In genomic region chr1:70247768-70248167, GRCh38 we compare ENCODE assay signal across 25 cellular contexts. TPM values are rescaled to one million over a fixed set of nuclear protein-coding genes. Genes with fewer than 3 reads are reported as not detected.
A peak's percentile ranks its signal among the peaks of the same experiment; 100 is the strongest.
DNase-seq lines count a peak whose midpoint lies in the region; ATAC-seq and TF ChIP-seq lines count a peak whose summit lies in the region.
"Had no signal": no experiment of that assay in that cellular context is flagged by ENCODE, and none has a peak within 500 bp of the region (broad histone marks: within the 10 kb centered on the region; RNA-seq: fewer than 3 reads in every experiment).

No MANE protein-coding gene starts in this region.

- ATAC-seq in activated CD4-positive, CD25-positive, alpha-beta regulatory T cell treated with anti-CD3 and anti-CD28 coated beads, Interleukin-2, amount 50 U/mL, for 24 hours: peak; percentile 95 to 96
- ATAC-seq in GM21390 (IDR thresholded peaks at IDR 0.05; ENCODE audit: unreplicated experiment): no peak
- ATAC-seq: mucosa of descending colon had no signal

- H3K4me3 Mint-ChIP-seq in activated CD4-positive, alpha-beta memory T cell treated with anti-CD3 and anti-CD28 coated beads, Interleukin-2, amount 10 ng/mL, durations not matched to agents 7 days and 5 days: no peak overlapping the region
- H3K4me3 Mint-ChIP-seq: immature natural killer cell had no signal

- H3K18ac ChIP-seq in mesenchymal stem cell (ENCODE audit: low read depth in 1 of 2, low read length in 2 of 2): no peak overlapping the region

- no peak overlapping the region for H3K14ac ChIP-seq in mesenchymal stem cell (ENCODE audit: low read length in 2 of 2)

- H3K27ac Mint-ChIP-seq in activated CD4-positive, alpha-beta memory T cell treated with anti-CD3 and anti-CD28 coated beads, Interleukin-2, amount 10 ng/mL, durations not matched to agents 7 days and 5 days: peak overlapping the region; percentile 78

- H3K36me3 ChIP-seq in HEK293 (ENCODE audit: control insufficient read depth in 2 of 2, insufficient read depth in 1 of 2, low read length in 2 of 2) (peaks cover 94 to 100% of the 10 kb centered on the region in 2 experiments), mesenchymal stem cell (ENCODE audit: control insufficient read depth in 1 of 2, insufficient read depth in 2 of 2, low read depth in 1 of 2, low read length in 2 of 2) (peaks cover 12 to 100% of the 10 kb centered on the region in 2 experiments)

- no peak overlapping the region for H2AK5ac ChIP-seq in mesenchymal stem cell (ENCODE audit: low read length, severe bottlenecking)

- H3K9me3 ChIP-seq in HEK293 (ENCODE audit: control insufficient read depth, insufficient read depth, low read depth, low read length) (no peaks in the 10 kb centered on the region), mesenchymal stem cell (ENCODE audit: control insufficient read depth, low read length) (no peaks in the 10 kb centered on the region)
- H3K9me3 ChIP-seq: HAP-1, mucosa of descending colon, upper lobe of left lung had no signal

- H4K91ac ChIP-seq in mesenchymal stem cell (ENCODE audit: low read length): no peak overlapping the region

- no peak overlapping the region for H3K4me2 ChIP-seq in mesenchymal stem cell (ENCODE audit: low read length, poor library complexity, severe bottlenecking)

- H3K27me3 ChIP-seq in mesenchymal stem cell (ENCODE audit: control insufficient read depth in 1 of 2, insufficient read depth in 1 of 2, low read length in 2 of 2): no peaks in the 10 kb centered on the region
- H3K27me3 ChIP-seq: upper lobe of left lung had no signal

- H3K4me1 ChIP-seq in HEK293 (ENCODE audit: control insufficient read depth, insufficient read depth, low read length) (no peaks in the 10 kb centered on the region), mesenchymal stem cell (ENCODE audit: control insufficient read depth, insufficient read depth, low read depth, low read length) (no peaks in the 10 kb centered on the region)
- H3K4me1 ChIP-seq: upper lobe of left lung had no signal

- no peak overlapping the region for H4K8ac ChIP-seq in mesenchymal stem cell (ENCODE audit: low read length)

- H2BK120ac ChIP-seq in mesenchymal stem cell (ENCODE audit: low read depth, low read length): no peak overlapping the region

- H3K27ac ChIP-seq in HEK293 (ENCODE audit: extremely low read depth, low read depth, low read length) (no peak overlapping the region), mesenchymal stem cell (ENCODE audit: low read length, poor library complexity, severe bottlenecking) (no peak overlapping the region)
- H3K27ac ChIP-seq: 22Rv1, epithelial cell of prostate, RWPE1, skin epidermis, upper lobe of left lung had no signal

- no peak overlapping the region for H2BK12ac ChIP-seq in mesenchymal stem cell (ENCODE audit: low read length in 2 of 2)

- H3K36me3 Mint-ChIP-seq in activated CD4-positive, alpha-beta memory T cell treated with anti-CD3 and anti-CD28 coated beads, Interleukin-2, amount 10 ng/mL, durations not matched to agents 7 days and 5 days (ENCODE audit: low read depth): peaks cover 76% of the 10 kb centered on the region

- H3K9ac ChIP-seq in mesenchymal stem cell (ENCODE audit: low read length): peak overlapping the region; percentile 15

- H3K4me1 Mint-ChIP-seq in activated CD4-positive, alpha-beta memory T cell treated with anti-CD3 and anti-CD28 coated beads, Interleukin-2, amount 10 ng/mL, durations not matched to agents 7 days and 5 days: peaks cover 39% of the 10 kb centered on the region

- CTCF ChIA-PET in HEK293 (lab: Yijun Ruan, JAX): no interaction called here
- CTCF ChIA-PET in activated CD4-positive, alpha-beta memory T cell treated with anti-CD3 and anti-CD28 coated beads, Interleukin-2, amount 10 ng/mL, durations not matched to agents 7 days and 5 days (lab: Charles Lee): no interaction called here

- H2BK15ac ChIP-seq in mesenchymal stem cell (ENCODE audit: low read depth, poor library complexity, severe bottlenecking): no peak overlapping the region

- H3K4ac ChIP-seq in mesenchymal stem cell (ENCODE audit: low read depth in 1 of 2, low read length in 2 of 2): no peak overlapping the region

- H3K9me3 Mint-ChIP-seq in activated CD4-positive, alpha-beta memory T cell treated with anti-CD3 and anti-CD28 coated beads, Interleukin-2, amount 10 ng/mL, durations not matched to agents 7 days and 5 days: no peaks in the 10 kb centered on the region
- H3K9me3 Mint-ChIP-seq: immature natural killer cell had no signal

- H2BK5ac ChIP-seq in mesenchymal stem cell (ENCODE audit: low read depth, low read length, poor library complexity, severe bottlenecking): no peak overlapping the region

- in situ Hi-C loops in GM13976 (cut with MboI; ENCODE audit: low sequenced_read_pairs, unreplicated experiment): no loop called here

- no peaks in the 10 kb centered on the region for H3K27me3 Mint-ChIP-seq in activated CD4-positive, alpha-beta memory T cell treated with anti-CD3 and anti-CD28 coated beads, Interleukin-2, amount 10 ng/mL, durations not matched to agents 7 days and 5 days

- POLR2A ChIA-PET in HEK293 (lab: Yijun Ruan, JAX): no interaction called here
- POLR2A ChIA-PET in activated CD4-positive, alpha-beta memory T cell treated with anti-CD3 and anti-CD28 coated beads, Interleukin-2, amount 10 ng/mL, durations not matched to agents 7 days and 5 days (lab: Charles Lee): interaction anchor here (0.9 to 2.0 kb wide), 4 partner anchors 14 to 164 kb away, joined by 3 to 7 read pairs (median 4); partner anchors contain the start of genes ANKRD13C, CTH and SRSF11

- H2AFZ ChIP-seq in mesenchymal stem cell (ENCODE audit: low read depth, low read length): no peak overlapping the region

- H3K4me3 ChIP-seq in HEK293 (ENCODE audit: low read depth, low read length): no peak overlapping the region
- no peak overlapping the region for H3K4me3 ChIP-seq in mesenchymal stem cell (ENCODE audit: insufficient read depth in 1 of 2, low read depth in 1 of 2, low read length in 2 of 2)
- H3K4me3 ChIP-seq: HAP-1, mucosa of descending colon, skin epidermis, upper lobe of left lung had no signal

- H3K23ac ChIP-seq in mesenchymal stem cell (ENCODE audit: low read length in 2 of 2): no peak overlapping the region

- no peak for TF ChIP-seq CTCF in HEK293 (tag by site-specific recombination; IDR thresholded peaks at IDR 0.05)
- no peak for TF ChIP-seq CTCF in GM13976 (IDR thresholded peaks at IDR 0.05; ENCODE audit: borderline replicate concordance, control extremely low read depth, extremely low read depth, insufficient read depth, missing control alignments)

- H3K79me1 ChIP-seq in mesenchymal stem cell (replicated peaks; ENCODE audit: low read length, poor library complexity, severe bottlenecking): peaks cover 10% of the 10 kb centered on the region

- DNase-seq in activated CD4-positive, CD25-positive, alpha-beta regulatory T cell (lab: John Stamatoyannopoulos, UW): no peak
- no peak for DNase-seq in activated CD4-positive, alpha-beta memory T cell treated with anti-CD3 and anti-CD28 coated beads, Interleukin-2, amount 10 ng/mL, durations not matched to agents 7 days and 5 days
- peak; percentile 10 for DNase-seq in mesenchymal stem cell
- no peak for DNase-seq in GM13976 (ENCODE audit: low spot score)
- DNase-seq in NCI-H1694 treated with DMSO at 0.1 percent for 48 hours (lab: John Stamatoyannopoulos, UW): no peak
- DNase-seq: amygdala; central memory CD4-positive, alpha-beta T cell; DND-41; foreskin fibroblast; immature natural killer cell; Kasumi-1; mucosa of descending colon; NCI-H1105; NCI-H2107; NCI-H524; stimulated activated CD4-positive, alpha-beta T cell treated with anti-CD3 and anti-CD28 coated beads, Interleukin-4, amount 100 ng/mL, for 1 hour; upper lobe of left lung had no signal

TF ChIP-seq in HEK293, 187 proteins besides CTCF, POLR2A, EP300 and RAD21:
- no peak for TF ChIP-seq SCRT2 (tag by site-specific recombination; IDR thresholded peaks at IDR 0.05)
- TF ChIP-seq TSHZ1 (tag by site-specific recombination; IDR thresholded peaks at IDR 0.05; ENCODE audit: borderline replicate concordance): peak; percentile 66; the same call in 1 of the 2 replicates

RNA-seq across cellular contexts. Expression of gene SRSF11, which starts 26.6 kb away (rescaled TPM):
- total RNA-seq in activated CD4-positive, alpha-beta memory T cell treated with anti-CD3 and anti-CD28 coated beads, Interleukin-2, amount 10 ng/mL, durations not matched to agents 7 days and 5 days: 100 to 1,000 TPM; 177 to 178 TPM
- 295 TPM for polyA plus RNA-seq in mesenchymal stem cell (2013, experiment 1 of 2)
- polyA plus RNA-seq in mesenchymal stem cell (2013, experiment 2 of 2): 281 TPM

RNA-seq across cellular contexts. Expression of gene LRRC40, which starts 42.4 kb away (rescaled TPM):
- 10 to 100 TPM; 19.1 to 20.0 TPM for total RNA-seq in activated CD4-positive, alpha-beta memory T cell treated with anti-CD3 and anti-CD28 coated beads, Interleukin-2, amount 10 ng/mL, durations not matched to agents 7 days and 5 days
- polyA plus RNA-seq in mesenchymal stem cell (2013, experiment 1 of 2): 14.1 TPM
- polyA plus RNA-seq in mesenchymal stem cell (2013, experiment 2 of 2): 15.9 TPM
